Comparison of ENCODE assay signal across 16 cellular contexts in the genomic region with DNA sequence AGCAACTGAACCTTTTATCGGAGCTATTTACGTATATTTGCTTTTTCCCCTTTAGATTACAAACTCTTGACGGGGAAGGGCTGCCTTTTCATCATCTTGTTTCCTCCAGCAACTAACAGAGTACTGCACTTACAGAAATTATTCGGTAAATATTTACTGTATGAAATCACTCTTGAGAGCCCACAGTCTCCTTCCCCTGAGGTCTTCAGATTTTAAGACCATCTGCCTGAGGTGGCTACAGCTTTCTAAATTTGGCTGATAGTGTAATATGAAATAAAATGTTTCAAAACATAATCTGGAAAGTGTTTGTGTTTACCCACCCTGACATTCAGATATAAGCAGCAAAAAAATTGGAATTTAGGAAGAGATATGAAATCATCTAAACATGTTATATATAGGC.
"Had no signal": no experiment of that assay in that cellular context is flagged by ENCODE, and none has a peak within 500 bp of the region (broad histone marks: within the 10 kb centered on the region; RNA-seq: fewer than 3 reads in every experiment).

No MANE protein-coding gene starts in this region.

- H3K27ac ChIP-seq: lower lobe of right lung, neutrophil, tibial artery had no signal

- H3K27me3 Mint-ChIP-seq: activated CD8-positive, alpha-beta memory T cell treated with anti-CD3 and anti-CD28 coated beads, Interleukin-2, amount 10 ng/mL, durations not matched to agents 7 days and 5 days had no signal

- H3K36me3 Mint-ChIP-seq: activated CD8-positive, alpha-beta memory T cell treated with anti-CD3 and anti-CD28 coated beads, Interleukin-2, amount 10 ng/mL, durations not matched to agents 7 days and 5 days; activated naive CD8-positive, alpha-beta T cell treated with anti-CD3 and anti-CD28 coated beads for 36 hours; naive thymus-derived CD8-positive, alpha-beta T cell; stimulated activated effector memory CD8-positive, alpha-beta T cell treated with anti-CD3 and anti-CD28 coated beads, Interleukin-12 subunit alpha, Interleukin-12 subunit beta, amount 100 ng/mL, for 72 hours had no signal

- H3K9me3 Mint-ChIP-seq: activated naive CD8-positive, alpha-beta T cell treated with anti-CD3 and anti-CD28 coated beads for 36 hours; activated T-cell treated with anti-CD3 and anti-CD28 coated beads, Interleukin-2, amount 50 U/mL, for 4 hours; stimulated activated effector memory CD8-positive, alpha-beta T cell treated with anti-CD3 and anti-CD28 coated beads, Interleukin-12 subunit alpha, Interleukin-12 subunit beta, amount 100 ng/mL, for 72 hours had no signal

- H3K4me1 Mint-ChIP-seq: activated CD8-positive, alpha-beta memory T cell treated with anti-CD3 and anti-CD28 coated beads, Interleukin-2, amount 10 ng/mL, durations not matched to agents 7 days and 5 days; activated naive CD8-positive, alpha-beta T cell treated with anti-CD3 and anti-CD28 coated beads for 36 hours had no signal

- H3K27me3 ChIP-seq: neutrophil, tibial artery had no signal

- DNase-seq: activated CD4-positive, alpha-beta T cell treated with anti-CD3 and anti-CD28 coated beads, Interleukin-2, amount 50 U/mL, for 48 hours; activated CD4-positive, CD25-positive, alpha-beta regulatory T cell treated with anti-CD3 and anti-CD28 coated beads, Interleukin-2, amount 50 U/mL, for 72 hours; activated CD8-positive, alpha-beta memory T cell treated with anti-CD3 and anti-CD28 coated beads, Interleukin-2, amount 10 ng/mL, durations not matched to agents 7 days and 5 days; activated gamma-delta T cell; activated naive CD8-positive, alpha-beta T cell treated with anti-CD3 and anti-CD28 coated beads for 36 hours; activated T-cell treated with anti-CD3 and anti-CD28 coated beads, Interleukin-2, amount 50 U/mL, for 4 hours; cerebellar nuclear complex; dermis blood vessel endothelial cell; lower lobe of right lung; naive thymus-derived CD8-positive, alpha-beta T cell; posterior cingulate gyrus; right cardiac atrium; T-helper 9 cell; tibial artery had no signal

- H3K4me3 ChIP-seq: lower lobe of right lung, tibial artery had no signal

- H3K36me3 ChIP-seq: lower lobe of right lung, neutrophil, tibial artery had no signal

- H3K27ac Mint-ChIP-seq: activated CD8-positive, alpha-beta memory T cell treated with anti-CD3 and anti-CD28 coated beads, Interleukin-2, amount 10 ng/mL, durations not matched to agents 7 days and 5 days; activated naive CD8-positive, alpha-beta T cell treated with anti-CD3 and anti-CD28 coated beads for 36 hours; naive thymus-derived CD8-positive, alpha-beta T cell; stimulated activated effector memory CD8-positive, alpha-beta T cell treated with anti-CD3 and anti-CD28 coated beads, Interleukin-12 subunit alpha, Interleukin-12 subunit beta, amount 100 ng/mL, for 72 hours had no signal

- H3K9me3 ChIP-seq: lower lobe of right lung, neutrophil, tibial artery had no signal

- H3K4me3 Mint-ChIP-seq: activated CD8-positive, alpha-beta memory T cell treated with anti-CD3 and anti-CD28 coated beads, Interleukin-2, amount 10 ng/mL, durations not matched to agents 7 days and 5 days; activated naive CD8-positive, alpha-beta T cell treated with anti-CD3 and anti-CD28 coated beads for 36 hours; activated T-cell treated with anti-CD3 and anti-CD28 coated beads, Interleukin-2, amount 50 U/mL, for 4 hours; naive thymus-derived CD8-positive, alpha-beta T cell; stimulated activated effector memory CD8-positive, alpha-beta T cell treated with anti-CD3 and anti-CD28 coated beads, Interleukin-12 subunit alpha, Interleukin-12 subunit beta, amount 100 ng/mL, for 72 hours had no signal
